Comparison of ENCODE assay signal across 11 cellular contexts in genomic region chr6:155121699-155122098, GRCh38.
DNase-seq lines count a peak whose midpoint lies in the region; ATAC-seq and TF ChIP-seq lines count a peak whose summit lies in the region.
"Had no signal": no experiment of that assay in that cellular context is flagged by ENCODE, and none has a peak within 500 bp of the region (broad histone marks: within the 10 kb centered on the region; RNA-seq: fewer than 3 reads in every experiment).

No MANE protein-coding gene starts in this region.

- H3K9me3 Mint-ChIP-seq in activated T-helper 2 cell treated with anti-CD3 and anti-CD28 coated beads, Interferon-gamma antibody, Interleukin-2, Interleukin-4, amounts not matched to agents 10 μg/mL and 5 μg/mL and 100 μg/mL, durations not matched to agents 14 hours and 24 hours and 36 hours, result no peaks in the 10 kb centered on the region
- no peaks in the 10 kb centered on the region for H3K9me3 Mint-ChIP-seq in activated T-cell treated with anti-CD3 and anti-CD28 coated beads, Interleukin-2, amount 50 U/mL, for 4 hours
- no peaks in the 10 kb centered on the region for H3K9me3 Mint-ChIP-seq in activated CD4-positive, alpha-beta memory T cell treated with anti-CD3 and anti-CD28 coated beads for 36 hours

- peaks cover 36% of the 10 kb centered on the region for H3K36me3 Mint-ChIP-seq in activated T-helper 2 cell treated with anti-CD3 and anti-CD28 coated beads, Interferon-gamma antibody, Interleukin-2, Interleukin-4, amounts not matched to agents 10 μg/mL and 5 μg/mL and 100 μg/mL, durations not matched to agents 14 hours and 24 hours and 36 hours (ENCODE audit: low read depth)
- no peaks in the 10 kb centered on the region for H3K36me3 Mint-ChIP-seq in activated T-cell treated with anti-CD3 and anti-CD28 coated beads, Interleukin-2, amount 50 U/mL, for 4 hours (ENCODE audit: insufficient read depth)
- peaks cover 2% of the 10 kb centered on the region for H3K36me3 Mint-ChIP-seq in activated CD4-positive, alpha-beta memory T cell treated with anti-CD3 and anti-CD28 coated beads for 36 hours

- H3K4me1 Mint-ChIP-seq in activated T-helper 2 cell treated with anti-CD3 and anti-CD28 coated beads, Interferon-gamma antibody, Interleukin-2, Interleukin-4, amounts not matched to agents 10 μg/mL and 5 μg/mL and 100 μg/mL, durations not matched to agents 14 hours and 24 hours and 36 hours (ENCODE audit: low read depth), result peaks cover 31% of the 10 kb centered on the region
- H3K4me1 Mint-ChIP-seq in activated T-cell treated with anti-CD3 and anti-CD28 coated beads, Interleukin-2, amount 50 U/mL, for 4 hours (ENCODE audit: low read depth), result peaks cover 7% of the 10 kb centered on the region
- H3K4me1 Mint-ChIP-seq in activated CD4-positive, alpha-beta memory T cell treated with anti-CD3 and anti-CD28 coated beads for 36 hours (ENCODE audit: low read depth), result peaks cover 15% of the 10 kb centered on the region

- H3K27ac Mint-ChIP-seq in activated T-helper 2 cell treated with anti-CD3 and anti-CD28 coated beads, Interferon-gamma antibody, Interleukin-2, Interleukin-4, amounts not matched to agents 10 μg/mL and 5 μg/mL and 100 μg/mL, durations not matched to agents 14 hours and 24 hours and 36 hours, result peak overlapping the region; percentile 29
- no peak overlapping the region for H3K27ac Mint-ChIP-seq in activated CD4-positive, alpha-beta memory T cell treated with anti-CD3 and anti-CD28 coated beads for 36 hours

- no peak for TF ChIP-seq EP300 in suprapubic skin (IDR thresholded peaks at IDR 0.05)

- POLR2A ChIA-PET in activated CD4-positive, alpha-beta memory T cell treated with anti-CD3 and anti-CD28 coated beads for 36 hours (lab: Charles Lee), result interaction anchor here (0.9 kb wide), 1 partner anchor 13 kb away, joined by 4 read pairs; no protein-coding TSS in a partner anchor

- no peak overlapping the region for H3K4me3 Mint-ChIP-seq in activated T-helper 2 cell treated with anti-CD3 and anti-CD28 coated beads, Interferon-gamma antibody, Interleukin-2, Interleukin-4, amounts not matched to agents 10 μg/mL and 5 μg/mL and 100 μg/mL, durations not matched to agents 14 hours and 24 hours and 36 hours (ENCODE audit: low read depth)
- no peak overlapping the region for H3K4me3 Mint-ChIP-seq in activated T-cell treated with anti-CD3 and anti-CD28 coated beads, Interleukin-2, amount 50 U/mL, for 4 hours
- H3K4me3 Mint-ChIP-seq in activated CD4-positive, alpha-beta memory T cell treated with anti-CD3 and anti-CD28 coated beads for 36 hours, result no peak overlapping the region

- peak overlapping the region; percentile 20 for H3K4me3 ChIP-seq in HUES6 (ENCODE audit: low read depth, low read length)
- H3K4me3 ChIP-seq in iPS-18a (ENCODE audit: low read length), result peak overlapping the region; percentile 21
- H3K4me3 ChIP-seq in suprapubic skin, result no peak overlapping the region
- H3K4me3 ChIP-seq: PC-9 had no signal

- intact Hi-C loops in activated T-helper 2 cell treated with anti-CD3 and anti-CD28 coated beads, Interferon-gamma antibody, Interleukin-2, Interleukin-4, amounts not matched to agents 10 μg/mL and 5 μg/mL and 100 μg/mL, durations not matched to agents 14 hours and 24 hours and 36 hours (cut with micrococcal nuclease), result loop anchor here (10.0 kb wide), 1 partner anchor 387 kb away; the partner anchor contains the start of gene SCAF8
- intact Hi-C loops in activated CD4-positive, alpha-beta memory T cell treated with anti-CD3 and anti-CD28 coated beads for 36 hours (cut with micrococcal nuclease), result no loop called here

- no peak for TF ChIP-seq POLR2A in suprapubic skin (IDR thresholded peaks at IDR 0.05)

- H3K9ac ChIP-seq in HUES6 (ENCODE audit: low read length) (peak overlapping the region; percentile 52), iPS-18a (ENCODE audit: low read length) (peak overlapping the region; percentile 31)

- no peaks in the 10 kb centered on the region for H3K27me3 Mint-ChIP-seq in activated T-helper 2 cell treated with anti-CD3 and anti-CD28 coated beads, Interferon-gamma antibody, Interleukin-2, Interleukin-4, amounts not matched to agents 10 μg/mL and 5 μg/mL and 100 μg/mL, durations not matched to agents 14 hours and 24 hours and 36 hours (ENCODE audit: low read depth)
- H3K27me3 Mint-ChIP-seq in activated T-cell treated with anti-CD3 and anti-CD28 coated beads, Interleukin-2, amount 50 U/mL, for 4 hours (ENCODE audit: low read depth), result no peaks in the 10 kb centered on the region
- H3K27me3 Mint-ChIP-seq in activated CD4-positive, alpha-beta memory T cell treated with anti-CD3 and anti-CD28 coated beads for 36 hours, result no peaks in the 10 kb centered on the region

- peak overlapping the region; percentile 50; the same call in 1 of the 2 replicates for H3K27ac ChIP-seq in HUES6 (ENCODE audit: low read depth, low read length)
- H3K27ac ChIP-seq in iPS-18a (ENCODE audit: low read length), result no peak overlapping the region
- peak overlapping the region; percentile 41 for H3K27ac ChIP-seq in suprapubic skin
- H3K27ac ChIP-seq: epithelial cell of prostate, PC-9 had no signal

- H3K4me1 ChIP-seq in HUES6 (ENCODE audit: control insufficient read depth, insufficient read depth, low read length) (peaks cover 47% of the 10 kb centered on the region), iPS-18a (ENCODE audit: control insufficient read depth, low read depth, low read length) (peaks cover 41% of the 10 kb centered on the region), suprapubic skin (no peaks in the 10 kb centered on the region)

- no peak for TF ChIP-seq CTCF in suprapubic skin (IDR thresholded peaks at IDR 0.05)

- CTCF ChIA-PET in activated CD4-positive, alpha-beta memory T cell treated with anti-CD3 and anti-CD28 coated beads for 36 hours (lab: Charles Lee), result no interaction called here

- H3K36me3 ChIP-seq in HUES6 (ENCODE audit: control insufficient read depth, insufficient read depth, low read length) (no peaks in the 10 kb centered on the region), iPS-18a (ENCODE audit: control insufficient read depth, low read depth, low read length) (no peaks in the 10 kb centered on the region), suprapubic skin (no peaks in the 10 kb centered on the region)

- no peaks in the 10 kb centered on the region for H3K9me3 ChIP-seq in HUES6 (ENCODE audit: control insufficient read depth, insufficient read depth, low read depth, low read length)
- H3K9me3 ChIP-seq in iPS-18a (ENCODE audit: control insufficient read depth, low read depth, low read length), result no peaks in the 10 kb centered on the region
- no peaks in the 10 kb centered on the region for H3K9me3 ChIP-seq in suprapubic skin

- H3K27me3 ChIP-seq in HUES6 (ENCODE audit: control insufficient read depth, insufficient read depth, low read length) (no peaks in the 10 kb centered on the region), iPS-18a (ENCODE audit: control insufficient read depth, insufficient read depth, low read length) (no peaks in the 10 kb centered on the region), suprapubic skin (no peaks in the 10 kb centered on the region)

- 62% methylated on average over 11 of the region's 11 CpGs for WGBS in suprapubic skin

- no peak for ATAC-seq in activated T-cell treated with anti-CD3 and anti-CD28 coated beads, Interleukin-2, amount 50 U/mL, for 4 hours

- no peak for DNase-seq in activated T-helper 2 cell treated with anti-CD3 and anti-CD28 coated beads, Interferon-gamma antibody, Interleukin-2, Interleukin-4, amounts not matched to agents 10 μg/mL and 5 μg/mL and 100 μg/mL, durations not matched to agents 14 hours and 24 hours and 36 hours (ENCODE audit: low spot score)
- DNase-seq in suprapubic skin (ENCODE audit: low spot score in 2 of 2), result no peak
- DNase-seq in activated T-cell treated with anti-CD3 and anti-CD28 coated beads, Interleukin-2, amount 50 U/mL, for 4 hours, result no peak
- no peak for DNase-seq in NCI-H526 (lab: John Stamatoyannopoulos, UW)
- no peak for DNase-seq in activated CD4-positive, alpha-beta memory T cell treated with anti-CD3 and anti-CD28 coated beads for 36 hours
- DNase-seq: activated naive CD4-positive, alpha-beta T cell treated with anti-CD3 and anti-CD28 coated beads, Interleukin-2, amount 50 U/mL, for 16 hours; Kasumi-1; PC-9 had no signal
